Comparison of ENCODE assay signal across 16 cellular contexts in genomic region chr15:52289629-52290081, GRCh38. TPM values are rescaled to one million over a fixed set of nuclear protein-coding genes. Genes with fewer than 3 reads are reported as not detected.
A peak's percentile ranks its signal among the peaks of the same experiment; 100 is the strongest.
DNase-seq lines count a peak whose midpoint lies in the region; ATAC-seq and TF ChIP-seq lines count a peak whose summit lies in the region.
"Had no signal": no experiment of that assay in that cellular context is flagged by ENCODE, and none has a peak within 500 bp of the region (broad histone marks: within the 10 kb centered on the region; RNA-seq: fewer than 3 reads in every experiment).

No MANE protein-coding gene starts in this region.

- H3K9ac ChIP-seq in PC-3 (ENCODE audit: low read length): peak overlapping the region; percentile 52

- DNase-seq in PC-3 (peak; percentile 58), esophagus squamous epithelium (lab: John Stamatoyannopoulos, UW) (no peak), GM19238 (ENCODE audit: insufficient read length, low spot score) (no peak), COLO829 (ENCODE audit: low spot score) (no peak), NCI-H1105 (lab: John Stamatoyannopoulos, UW) (no peak)
- DNase-seq: activated CD4-positive, alpha-beta T cell treated with anti-CD3 and anti-CD28 coated beads, Interleukin-2, amount 50 U/mL, for 4 hours; BE2C; effector CD8-positive, alpha-beta T cell; stimulated activated naive CD4-positive, alpha-beta T cell treated with Interleukin-2 at 50 U/mL for 16 hours; SW 1271 had no signal

- H2AFZ ChIP-seq in PC-3 (ENCODE audit: low read length): no peak overlapping the region

- TF ChIP-seq POLR2A in esophagus squamous epithelium (IDR thresholded peaks at IDR 0.05): no peak

- no peaks in the 10 kb centered on the region for H4K20me1 ChIP-seq in PC-3 (ENCODE audit: low read length)

- H3K4me3 Mint-ChIP-seq in nephron: peak overlapping the region in 1 of 3 experiments; percentile 21
- H3K4me3 Mint-ChIP-seq: neural crest cell had no signal

- H3K4me3 ChIP-seq in PC-3 (ENCODE audit: low read length): no peak overlapping the region
- H3K4me3 ChIP-seq in esophagus squamous epithelium: no peak overlapping the region
- H3K4me3 ChIP-seq: HAP-1 had no signal

- H3K9me2 ChIP-seq in PC-3 (replicated peaks; ENCODE audit: low read length): no peaks in the 10 kb centered on the region

- H3K9me3 Mint-ChIP-seq in nephron: no peaks in the 10 kb centered on the region
- H3K9me3 Mint-ChIP-seq: activated naive CD4-positive, alpha-beta T cell treated with anti-CD3 and anti-CD28 coated beads, Interleukin-2, amount 50 U/mL, for 72 hours had no signal

- H3F3A ChIP-seq in PC-3 (ENCODE audit: low read length, unreplicated experiment): peaks cover 2% of the 10 kb centered on the region

- no TSS peak for BruUV-seq in PC-3 (replicated peaks; lab: Mats Ljungman, UMichigan)

- H3K36me3 ChIP-seq in PC-3 (ENCODE audit: low read depth, low read length) (no peaks in the 10 kb centered on the region; the same call in 1 of the 2 replicates), esophagus squamous epithelium (no peaks in the 10 kb centered on the region)
- H3K36me3 ChIP-seq: BE2C, HAP-1 had no signal

- TF ChIP-seq CTCF in C4-2B (conservative IDR thresholded peaks at IDR 0.05): no peak
- TF ChIP-seq CTCF in PC-3 (conservative IDR thresholded peaks at IDR 0.05; ENCODE audit: low read depth, low read length): no peak
- no peak for TF ChIP-seq CTCF in esophagus squamous epithelium (IDR thresholded peaks at IDR 0.05)
- no peak for TF ChIP-seq CTCF in nephron (IDR thresholded peaks at IDR 0.05; ENCODE audit: unreplicated experiment in 3 of 3)

- H3K4me1 ChIP-seq in PC-3 (ENCODE audit: insufficient read depth, low read length): peaks cover 58% of the 10 kb centered on the region
- H3K4me1 ChIP-seq in esophagus squamous epithelium: peaks cover 23 to 70% (median 31%) of the 10 kb centered on the region in 3 donors
- H3K4me1 ChIP-seq: BE2C, HAP-1 had no signal

- H3K27ac ChIP-seq in C4-2B (peak overlapping the region; percentile 93), PC-3 (ENCODE audit: low read length) (peak overlapping the region; percentile 98), esophagus squamous epithelium (peak overlapping the region; percentile 77 to 89 (median 83))

- CTCF ChIA-PET in PC-3 (lab: Charles Lee): no interaction called here

- H3K27me3 ChIP-seq in PC-3 (ENCODE audit: low read length) (no peaks in the 10 kb centered on the region), esophagus squamous epithelium (peaks cover 0 to 20% (median 0%) of the 10 kb centered on the region in 4 donors)

- H3K4me2 ChIP-seq in PC-3 (ENCODE audit: low read length): peak overlapping the region; percentile 38

- 8 to 50% methylated on average over 2 to 3 of the region's 4 CpGs for WGBS in esophagus squamous epithelium, 2 donors

- POLR2A ChIA-PET in PC-3 (lab: Charles Lee; ENCODE audit: unreplicated experiment): no interaction called here

- H3K9me3 ChIP-seq in PC-3 (ENCODE audit: low read length) (no peaks in the 10 kb centered on the region), esophagus squamous epithelium (no peaks in the 10 kb centered on the region)
- H3K9me3 ChIP-seq: BE2C, HAP-1 had no signal

- ATAC-seq in PC-3 (peak; percentile 26), GM18519 (IDR thresholded peaks at IDR 0.05; ENCODE audit: low FRiP score, unreplicated experiment) (no peak)

- H3K27me3 Mint-ChIP-seq in nephron (ENCODE audit: low read depth): peaks cover 27% of the 10 kb centered on the region

- peaks cover 4% of the 10 kb centered on the region for H3K36me3 Mint-ChIP-seq in nephron (ENCODE audit: low read depth)
- H3K36me3 Mint-ChIP-seq: activated naive CD4-positive, alpha-beta T cell treated with anti-CD3 and anti-CD28 coated beads, Interleukin-2, amount 50 U/mL, for 72 hours had no signal

- intact Hi-C loops in PC-3 (cut with micrococcal nuclease) (loop anchor here (2.0 kb wide), 2 partner anchors 33 to 41 kb away; no protein-coding TSS in a partner anchor), esophagus squamous epithelium (cut with DNase I) (no loop called here)

- H3K27ac Mint-ChIP-seq in nephron: peak overlapping the region; percentile 18 to 97 (median 80)

- peaks cover 28% of the 10 kb centered on the region for H3K4me1 Mint-ChIP-seq in nephron

- peaks cover 79% of the 10 kb centered on the region for H3K79me2 ChIP-seq in PC-3 (ENCODE audit: low read length)

RNA-seq across cellular contexts. Expression of gene MYO5C, which starts 5.9 kb away (rescaled TPM):
- total RNA-seq in PC-3 (2014; rRNA removed) (16.7 and 17.7 TPM in 2 replicates), esophagus squamous epithelium (10 to 100 TPM; 17.8 to 25.5 (median 23.6) TPM)
